Comparison of ENCODE assay signal across 7 cellular contexts in genomic region chr9:109826554-109826953, GRCh38. TPM values are rescaled to one million over a fixed set of nuclear protein-coding genes. Genes with fewer than 3 reads are reported as not detected.
"Had no signal": no experiment of that assay in that cellular context is flagged by ENCODE, and none has a peak within 500 bp of the region (broad histone marks: within the 10 kb centered on the region; RNA-seq: fewer than 3 reads in every experiment).

No MANE protein-coding gene starts in this region.

- ATAC-seq: GM23338, K562 had no signal

- H3K4me3 Mint-ChIP-seq: GM23338, H9, HFFc6 had no signal

- H3K27ac Mint-ChIP-seq: GM23338, H9, HFFc6 had no signal

- DNase-seq: H9, HCEC 1CT, HFFc6, IMR-90 had no signal

- H3K9me3 Mint-ChIP-seq: GM23338, H9, HFFc6 had no signal

- H3K4me3 ChIP-seq: GM23338, K562 had no signal

- H3K4me2 ChIP-seq: GM23338 had no signal

- H2AFZ ChIP-seq: GM23338 had no signal

RNA-seq across cellular contexts. Expression of gene PALM2AKAP2, which starts 46.6 kb away (rescaled TPM):
- total RNA-seq: HT-29, K562 had no signal
